In the genomic region with DNA sequence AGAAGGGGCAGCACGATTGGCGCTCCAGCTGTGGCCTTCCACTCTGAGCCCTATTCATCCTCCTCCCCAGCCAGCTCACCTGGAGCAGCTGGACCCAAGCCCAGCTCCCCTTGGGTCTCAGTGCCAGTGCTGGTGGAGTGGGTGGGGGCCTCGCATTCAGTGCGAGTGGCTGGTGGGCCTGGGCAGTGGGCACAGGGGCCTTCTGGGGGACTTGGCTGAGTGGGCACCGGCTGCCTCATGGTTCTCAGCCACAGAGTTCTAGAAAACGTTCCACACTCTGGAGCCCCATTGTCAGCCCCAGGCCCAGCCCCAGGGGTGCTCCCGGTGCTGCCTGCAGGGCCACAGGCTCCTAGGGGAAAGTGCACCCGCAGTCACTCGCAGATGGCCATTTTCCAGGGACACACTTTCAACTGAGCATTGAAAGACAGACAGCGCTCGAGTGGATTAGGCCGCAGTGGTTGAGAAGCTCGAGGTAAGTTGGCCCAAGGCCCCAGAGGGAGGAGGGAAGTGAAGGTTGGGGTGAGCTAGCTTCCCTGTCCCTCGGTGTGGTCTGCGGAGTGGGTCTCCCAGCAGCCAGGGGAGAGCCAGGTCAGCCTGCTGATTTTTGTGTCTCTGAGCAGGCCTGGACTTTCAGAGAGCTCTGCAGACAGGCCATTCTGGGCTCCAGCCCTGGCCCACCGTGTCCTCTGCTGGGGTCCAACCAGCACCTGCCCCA, we compare ENCODE assay signal across 2 cellular contexts.
TF ChIP-seq lines count a peak whose summit lies in the region.

No MANE protein-coding gene starts in this region.

TF ChIP-seq in SK-N-SH, 30 proteins besides CTCF, POLR2A, EP300 and RAD21 (continued from another document):
- TF ChIP-seq, protein P1, sequence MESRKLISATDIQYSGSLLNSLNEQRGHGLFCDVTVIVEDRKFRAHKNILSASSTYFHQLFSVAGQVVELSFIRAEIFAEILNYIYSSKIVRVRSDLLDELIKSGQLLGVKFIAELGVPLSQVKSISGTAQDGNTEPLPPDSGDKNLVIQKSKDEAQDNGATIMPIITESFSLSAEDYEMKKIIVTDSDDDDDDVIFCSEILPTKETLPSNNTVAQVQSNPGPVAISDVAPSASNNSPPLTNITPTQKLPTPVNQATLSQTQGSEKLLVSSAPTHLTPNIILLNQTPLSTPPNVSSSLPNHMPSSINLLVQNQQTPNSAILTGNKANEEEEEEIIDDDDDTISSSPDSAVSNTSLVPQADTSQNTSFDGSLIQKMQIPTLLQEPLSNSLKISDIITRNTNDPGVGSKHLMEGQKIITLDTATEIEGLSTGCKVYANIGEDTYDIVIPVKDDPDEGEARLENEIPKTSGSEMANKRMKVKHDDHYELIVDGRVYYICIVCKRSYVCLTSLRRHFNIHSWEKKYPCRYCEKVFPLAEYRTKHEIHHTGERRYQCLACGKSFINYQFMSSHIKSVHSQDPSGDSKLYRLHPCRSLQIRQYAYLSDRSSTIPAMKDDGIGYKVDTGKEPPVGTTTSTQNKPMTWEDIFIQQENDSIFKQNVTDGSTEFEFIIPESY (IDR thresholded peaks at IDR 0.05; ENCODE audit: borderline replicate concordance, low read depth): no peak

TF ChIP-seq in SK-N-SH treated with all-trans-retinoic acid at 6 μM for 48 hours, 23 proteins besides CTCF, POLR2A, EP300 and RAD21 (continued from another document):
- TF ChIP-seq, protein P2, sequence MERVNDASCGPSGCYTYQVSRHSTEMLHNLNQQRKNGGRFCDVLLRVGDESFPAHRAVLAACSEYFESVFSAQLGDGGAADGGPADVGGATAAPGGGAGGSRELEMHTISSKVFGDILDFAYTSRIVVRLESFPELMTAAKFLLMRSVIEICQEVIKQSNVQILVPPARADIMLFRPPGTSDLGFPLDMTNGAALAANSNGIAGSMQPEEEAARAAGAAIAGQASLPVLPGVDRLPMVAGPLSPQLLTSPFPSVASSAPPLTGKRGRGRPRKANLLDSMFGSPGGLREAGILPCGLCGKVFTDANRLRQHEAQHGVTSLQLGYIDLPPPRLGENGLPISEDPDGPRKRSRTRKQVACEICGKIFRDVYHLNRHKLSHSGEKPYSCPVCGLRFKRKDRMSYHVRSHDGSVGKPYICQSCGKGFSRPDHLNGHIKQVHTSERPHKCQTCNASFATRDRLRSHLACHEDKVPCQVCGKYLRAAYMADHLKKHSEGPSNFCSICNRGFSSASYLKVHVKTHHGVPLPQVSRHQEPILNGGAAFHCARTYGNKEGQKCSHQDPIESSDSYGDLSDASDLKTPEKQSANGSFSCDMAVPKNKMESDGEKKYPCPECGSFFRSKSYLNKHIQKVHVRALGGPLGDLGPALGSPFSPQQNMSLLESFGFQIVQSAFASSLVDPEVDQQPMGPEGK (CRISPR knock-in tag; IDR thresholded peaks at IDR 0.05; ENCODE audit: borderline replicate concordance): no peak
- TF ChIP-seq, protein P3, sequence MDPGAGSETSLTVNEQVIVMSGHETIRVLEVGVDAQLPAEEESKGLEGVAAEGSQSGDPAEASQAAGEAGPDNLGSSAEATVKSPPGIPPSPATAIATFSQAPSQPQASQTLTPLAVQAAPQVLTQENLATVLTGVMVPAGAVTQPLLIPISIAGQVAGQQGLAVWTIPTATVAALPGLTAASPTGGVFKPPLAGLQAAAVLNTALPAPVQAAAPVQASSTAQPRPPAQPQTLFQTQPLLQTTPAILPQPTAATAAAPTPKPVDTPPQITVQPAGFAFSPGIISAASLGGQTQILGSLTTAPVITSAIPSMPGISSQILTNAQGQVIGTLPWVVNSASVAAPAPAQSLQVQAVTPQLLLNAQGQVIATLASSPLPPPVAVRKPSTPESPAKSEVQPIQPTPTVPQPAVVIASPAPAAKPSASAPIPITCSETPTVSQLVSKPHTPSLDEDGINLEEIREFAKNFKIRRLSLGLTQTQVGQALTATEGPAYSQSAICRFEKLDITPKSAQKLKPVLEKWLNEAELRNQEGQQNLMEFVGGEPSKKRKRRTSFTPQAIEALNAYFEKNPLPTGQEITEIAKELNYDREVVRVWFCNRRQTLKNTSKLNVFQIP (CRISPR knock-in tag; IDR thresholded peaks at IDR 0.05; ENCODE audit: borderline replicate concordance, low read depth): no peak
- TF ChIP-seq OSR1 (CRISPR knock-in tag; IDR thresholded peaks at IDR 0.05): no peak
- TF ChIP-seq TOX (CRISPR knock-in tag; IDR thresholded peaks at IDR 0.05; ENCODE audit: borderline replicate concordance): no peak
- TF ChIP-seq RARB (CRISPR knock-in tag; IDR thresholded peaks at IDR 0.05): no peak
- no peak for TF ChIP-seq ISL1 (CRISPR knock-in tag; IDR thresholded peaks at IDR 0.05)
- no peak for TF ChIP-seq ARNTL (CRISPR knock-in tag; IDR thresholded peaks at IDR 0.05; ENCODE audit: borderline replicate concordance, low read depth)
- no peak for TF ChIP-seq PPARA (CRISPR knock-in tag; IDR thresholded peaks at IDR 0.05; ENCODE audit: borderline replicate concordance)
- no peak for TF ChIP-seq ZNF8 (CRISPR knock-in tag; IDR thresholded peaks at IDR 0.05)
- TF ChIP-seq, protein P4, sequence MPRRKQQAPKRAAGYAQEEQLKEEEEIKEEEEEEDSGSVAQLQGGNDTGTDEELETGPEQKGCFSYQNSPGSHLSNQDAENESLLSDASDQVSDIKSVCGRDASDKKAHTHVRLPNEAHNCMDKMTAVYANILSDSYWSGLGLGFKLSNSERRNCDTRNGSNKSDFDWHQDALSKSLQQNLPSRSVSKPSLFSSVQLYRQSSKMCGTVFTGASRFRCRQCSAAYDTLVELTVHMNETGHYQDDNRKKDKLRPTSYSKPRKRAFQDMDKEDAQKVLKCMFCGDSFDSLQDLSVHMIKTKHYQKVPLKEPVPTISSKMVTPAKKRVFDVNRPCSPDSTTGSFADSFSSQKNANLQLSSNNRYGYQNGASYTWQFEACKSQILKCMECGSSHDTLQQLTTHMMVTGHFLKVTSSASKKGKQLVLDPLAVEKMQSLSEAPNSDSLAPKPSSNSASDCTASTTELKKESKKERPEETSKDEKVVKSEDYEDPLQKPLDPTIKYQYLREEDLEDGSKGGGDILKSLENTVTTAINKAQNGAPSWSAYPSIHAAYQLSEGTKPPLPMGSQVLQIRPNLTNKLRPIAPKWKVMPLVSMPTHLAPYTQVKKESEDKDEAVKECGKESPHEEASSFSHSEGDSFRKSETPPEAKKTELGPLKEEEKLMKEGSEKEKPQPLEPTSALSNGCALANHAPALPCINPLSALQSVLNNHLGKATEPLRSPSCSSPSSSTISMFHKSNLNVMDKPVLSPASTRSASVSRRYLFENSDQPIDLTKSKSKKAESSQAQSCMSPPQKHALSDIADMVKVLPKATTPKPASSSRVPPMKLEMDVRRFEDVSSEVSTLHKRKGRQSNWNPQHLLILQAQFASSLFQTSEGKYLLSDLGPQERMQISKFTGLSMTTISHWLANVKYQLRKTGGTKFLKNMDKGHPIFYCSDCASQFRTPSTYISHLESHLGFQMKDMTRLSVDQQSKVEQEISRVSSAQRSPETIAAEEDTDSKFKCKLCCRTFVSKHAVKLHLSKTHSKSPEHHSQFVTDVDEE (CRISPR knock-in tag; IDR thresholded peaks at IDR 0.05): no peak
- no peak for TF ChIP-seq ZNF70 (CRISPR knock-in tag; IDR thresholded peaks at IDR 0.05)
- TF ChIP-seq ZFP3 (CRISPR knock-in tag; IDR thresholded peaks at IDR 0.05): no peak
- no peak for TF ChIP-seq GLIS3 (CRISPR knock-in tag; IDR thresholded peaks at IDR 0.05)
- no peak for TF ChIP-seq ZNF565 (CRISPR knock-in tag; conservative IDR thresholded peaks at IDR 0.05; ENCODE audit: low read depth)
- TF ChIP-seq BACH2 (CRISPR knock-in tag; IDR thresholded peaks at IDR 0.05; ENCODE audit: borderline replicate concordance): no peak
